In genomic region chr1:207030522-207031009, GRCh38 we compare ENCODE assay signal across 1 cellular context.
A peak's percentile ranks its signal among the peaks of the same experiment; 100 is the strongest.
TF ChIP-seq lines count a peak whose summit lies in the region.

No MANE protein-coding gene starts in this region.

TF ChIP-seq in HepG2, 621 proteins besides CTCF, POLR2A, EP300 and RAD21 (continued from another document and continues in another):
- no peak for TF ChIP-seq ZNF251 (CRISPR knock-in tag; IDR thresholded peaks at IDR 0.05)
- peak; percentile 48; the same call in 1 of the 2 replicates for TF ChIP-seq HNF4A (CRISPR knock-in tag; IDR thresholded peaks at IDR 0.05)
- no peak for TF ChIP-seq ZBTB21 (CRISPR knock-in tag; IDR thresholded peaks at IDR 0.05)
- TF ChIP-seq ZNF414 (CRISPR knock-in tag; IDR thresholded peaks at IDR 0.05) = no peak
- TF ChIP-seq ATF7 (IDR thresholded peaks at IDR 0.05) = no peak
- no peak for TF ChIP-seq ATF7 (CRISPR knock-in tag; IDR thresholded peaks at IDR 0.05)
- 0 out of 2 replicates have a peak, but pooled peaks have one; percentile 15 for TF ChIP-seq RARA (CRISPR knock-in tag; IDR thresholded peaks at IDR 0.05)
- no peak for TF ChIP-seq GMEB2 (CRISPR knock-in tag; IDR thresholded peaks at IDR 0.05; ENCODE audit: low read depth)
- no peak for TF ChIP-seq ZNF615 (CRISPR knock-in tag; IDR thresholded peaks at IDR 0.05; ENCODE audit: borderline replicate concordance)
- TF ChIP-seq HDAC1 (CRISPR knock-in tag; IDR thresholded peaks at IDR 0.05) = no peak
- TF ChIP-seq EEA1 (CRISPR knock-in tag; IDR thresholded peaks at IDR 0.05; ENCODE audit: borderline replicate concordance) = no peak
- TF ChIP-seq CAMTA2 (CRISPR knock-in tag; IDR thresholded peaks at IDR 0.05; ENCODE audit: borderline replicate concordance) = no peak
- no peak for TF ChIP-seq YEATS4 (CRISPR knock-in tag; IDR thresholded peaks at IDR 0.05; ENCODE audit: borderline replicate concordance)
- TF ChIP-seq SALL2 (CRISPR knock-in tag; IDR thresholded peaks at IDR 0.05) = no peak
- no peak for TF ChIP-seq SP140L (CRISPR knock-in tag; IDR thresholded peaks at IDR 0.05; ENCODE audit: borderline replicate concordance)
- TF ChIP-seq DDIT3 (CRISPR knock-in tag; IDR thresholded peaks at IDR 0.05) = no peak
- no peak for TF ChIP-seq ARNTL (CRISPR knock-in tag; IDR thresholded peaks at IDR 0.05)
- TF ChIP-seq NBN (conservative IDR thresholded peaks at IDR 0.05) = no peak
- no peak for TF ChIP-seq ZNF180 (CRISPR knock-in tag; IDR thresholded peaks at IDR 0.05; ENCODE audit: borderline replicate concordance, low read depth)
- TF ChIP-seq ZFAT (CRISPR knock-in tag; conservative IDR thresholded peaks at IDR 0.05) = no peak
- TF ChIP-seq ZNF382 (CRISPR knock-in tag; IDR thresholded peaks at IDR 0.05; ENCODE audit: borderline replicate concordance) = no peak
- TF ChIP-seq REL (CRISPR knock-in tag; conservative IDR thresholded peaks at IDR 0.05) = no peak
- no peak for TF ChIP-seq TCF7L2 (IDR thresholded peaks at IDR 0.05; ENCODE audit: low read depth, low read length)
- TF ChIP-seq ZNF652 (CRISPR knock-in tag; IDR thresholded peaks at IDR 0.05; ENCODE audit: borderline replicate concordance, low read depth) = peak; percentile 81
- no peak for TF ChIP-seq ZKSCAN5 (CRISPR knock-in tag; IDR thresholded peaks at IDR 0.05)
- TF ChIP-seq CBFB (CRISPR knock-in tag; IDR thresholded peaks at IDR 0.05) = no peak
- no peak for TF ChIP-seq ZNF20 (CRISPR knock-in tag; IDR thresholded peaks at IDR 0.05)
- TF ChIP-seq EHMT2 (IDR thresholded peaks at IDR 0.05; ENCODE audit: borderline replicate concordance, low read depth, low read length) = no peak
- no peak for TF ChIP-seq ZNF264 (CRISPR knock-in tag; IDR thresholded peaks at IDR 0.05)
- TF ChIP-seq ETS1 (CRISPR knock-in tag; IDR thresholded peaks at IDR 0.05) = no peak
- TF ChIP-seq PAXIP1 (CRISPR knock-in tag; conservative IDR thresholded peaks at IDR 0.05) = no peak; the same call in 1 of the 2 replicates
- TF ChIP-seq TBX3 (IDR thresholded peaks at IDR 0.05; ENCODE audit: borderline replicate concordance) = no peak
- no peak for TF ChIP-seq ZNF3 (CRISPR knock-in tag; IDR thresholded peaks at IDR 0.05)
- TF ChIP-seq TEAD3 (CRISPR knock-in tag; optimal IDR thresholded peaks at IDR 0.05; ENCODE audit: borderline replicate concordance) = no peak
- no peak for TF ChIP-seq MIER2 (CRISPR knock-in tag; IDR thresholded peaks at IDR 0.05)
- no peak for TF ChIP-seq ZNF766 (CRISPR knock-in tag; IDR thresholded peaks at IDR 0.05; ENCODE audit: borderline replicate concordance)
- TF ChIP-seq PHF21A (CRISPR knock-in tag; IDR thresholded peaks at IDR 0.05) = no peak
- no peak for TF ChIP-seq ATF3 (CRISPR knock-in tag; IDR thresholded peaks at IDR 0.05)
- no peak for TF ChIP-seq PATZ1 (CRISPR knock-in tag; IDR thresholded peaks at IDR 0.05)
- TF ChIP-seq ARNT (IDR thresholded peaks at IDR 0.05) = no peak
- no peak for TF ChIP-seq MXD4 (CRISPR knock-in tag; IDR thresholded peaks at IDR 0.05)
- TF ChIP-seq THYN1 (CRISPR knock-in tag; IDR thresholded peaks at IDR 0.05; ENCODE audit: borderline replicate concordance, low read depth) = no peak
- TF ChIP-seq ZNF333 (CRISPR knock-in tag; IDR thresholded peaks at IDR 0.05; ENCODE audit: borderline replicate concordance) = no peak
- no peak for TF ChIP-seq ZNF839 (CRISPR knock-in tag; IDR thresholded peaks at IDR 0.05; ENCODE audit: borderline replicate concordance)
- 0 out of 2 replicates have a peak, but pooled peaks have one; percentile 11 for TF ChIP-seq ZNF331 (CRISPR knock-in tag; IDR thresholded peaks at IDR 0.05)
- TF ChIP-seq PREB (CRISPR knock-in tag; IDR thresholded peaks at IDR 0.05) = no peak
- TF ChIP-seq TRIM22 (IDR thresholded peaks at IDR 0.05) = no peak
- TF ChIP-seq FOXP1 (IDR thresholded peaks at IDR 0.05) = no peak
- TF ChIP-seq FOXP1 (CRISPR knock-in tag; IDR thresholded peaks at IDR 0.05) = no peak
- no peak for TF ChIP-seq EZH2 (conservative IDR thresholded peaks at IDR 0.05; ENCODE audit: low read depth, low read length)
- no peak for TF ChIP-seq ZNF563 (CRISPR knock-in tag; IDR thresholded peaks at IDR 0.05)
- TF ChIP-seq TFE3 (CRISPR knock-in tag; IDR thresholded peaks at IDR 0.05) = no peak
- no peak for TF ChIP-seq ELF4 (CRISPR knock-in tag; IDR thresholded peaks at IDR 0.05; ENCODE audit: borderline replicate concordance)
- TF ChIP-seq ZGPAT (CRISPR knock-in tag; IDR thresholded peaks at IDR 0.05) = no peak
- TF ChIP-seq HOXA3 (CRISPR knock-in tag; IDR thresholded peaks at IDR 0.05) = no peak
- TF ChIP-seq ZNF446 (CRISPR knock-in tag; IDR thresholded peaks at IDR 0.05) = no peak
- no peak for TF ChIP-seq THRA (CRISPR knock-in tag; IDR thresholded peaks at IDR 0.05; ENCODE audit: borderline replicate concordance)
- no peak for TF ChIP-seq ZSCAN25 (CRISPR knock-in tag; IDR thresholded peaks at IDR 0.05)
- no peak for TF ChIP-seq ZNF556 (CRISPR knock-in tag; IDR thresholded peaks at IDR 0.05; ENCODE audit: borderline replicate concordance)
